In genomic region chr3:179509701-179510100, GRCh38 we compare ENCODE assay signal across 2 cellular contexts.
TF ChIP-seq lines count a peak whose summit lies in the region.

No MANE protein-coding gene starts in this region.

TF ChIP-seq in HepG2, 621 proteins besides CTCF, POLR2A, EP300 and RAD21:
- TF ChIP-seq ZNF234 (CRISPR knock-in tag; conservative IDR thresholded peaks at IDR 0.05) (no peak), HNRNPK (IDR thresholded peaks at IDR 0.05; ENCODE audit: low read depth, low read length, poor library complexity, severe bottlenecking) (no peak), ZNF770 (CRISPR knock-in tag; IDR thresholded peaks at IDR 0.05) (peak; percentile 61; the same call in 1 of the 2 replicates), CEBPG (CRISPR knock-in tag; IDR thresholded peaks at IDR 0.05) (0 out of 2 replicates have a peak, but pooled peaks have one; percentile 4)

TF ChIP-seq in K562, 482 proteins besides CTCF, POLR2A, EP300 and RAD21:
- TF ChIP-seq CEBPG (CRISPR knock-in tag; IDR thresholded peaks at IDR 0.05) (peak; percentile 46), CEBPG (tag; conservative IDR thresholded peaks at IDR 0.05 in 1 of 2, IDR thresholded peaks at IDR 0.05 in 1 of 2) (peak; percentile 8 to 68; a peak in 2 of 4 replicates), HDAC8 (tag; IDR thresholded peaks at IDR 0.05) (no peak), SNRNP70 (optimal IDR thresholded peaks at IDR 0.05; ENCODE audit: low read depth, low read length) (no peak), HMBOX1 (IDR thresholded peaks at IDR 0.05) (no peak), GTF2B (IDR thresholded peaks at IDR 0.05; ENCODE audit: extremely low read depth, insufficient read length) (no peak), ZNF778 (CRISPR knock-in tag; IDR thresholded peaks at IDR 0.05) (no peak), CEBPB (tag; IDR thresholded peaks at IDR 0.05) (peak; percentile 28; the same call in 1 of the 2 replicates), ATF3 (IDR thresholded peaks at IDR 0.05) (peak; percentile 70), ATF3 (CRISPR knock-in tag; conservative IDR thresholded peaks at IDR 0.05) (no peak), SMAD1 (IDR thresholded peaks at IDR 0.05; ENCODE audit: low read depth, low read length, partially characterized antibody) (no peak)
